In genomic region chr10:50470345-50470744, GRCh38 we compare ENCODE assay signal across 8 cellular contexts.
DNase-seq lines count a peak whose midpoint lies in the region; ATAC-seq, FAIRE-seq and TF ChIP-seq lines count a peak whose summit lies in the region.

No MANE protein-coding gene starts in this region.

- no peak overlapping the region for H3K27ac ChIP-seq in WERI-Rb-1

- no peak overlapping the region; the same call in 1 of the 2 replicates for H2AFZ ChIP-seq in Loucy (ENCODE audit: low read length)

- peaks cover 56% of the 10 kb centered on the region for H3K4me1 ChIP-seq in Loucy (ENCODE audit: insufficient read depth, low read length, poor library complexity, severe bottlenecking)

- no peaks in the 10 kb centered on the region for H3F3A ChIP-seq in Loucy (ENCODE audit: low read depth)

- H3K9me2 ChIP-seq in Loucy (replicated peaks; ENCODE audit: low read depth, low read length), result no peaks in the 10 kb centered on the region

- ATAC-seq in GM21723 (IDR thresholded peaks at IDR 0.05; ENCODE audit: unreplicated experiment), result peak; percentile 70

- H3K27me3 ChIP-seq in Loucy (ENCODE audit: insufficient read depth, low read length, poor library complexity, severe bottlenecking) (no peaks in the 10 kb centered on the region), WERI-Rb-1 (ENCODE audit: insufficient read depth, low read depth, severe bottlenecking) (no peaks in the 10 kb centered on the region)

- H3K36me3 ChIP-seq in Loucy (ENCODE audit: insufficient read depth, low read length), result no peaks in the 10 kb centered on the region
- no peaks in the 10 kb centered on the region for H3K36me3 ChIP-seq in WERI-Rb-1

- no peaks in the 10 kb centered on the region for H3K79me2 ChIP-seq in Loucy (ENCODE audit: insufficient read depth, low read length)

- no peak for TF ChIP-seq CTCF in Loucy (conservative IDR thresholded peaks at IDR 0.05; ENCODE audit: low read length)
- TF ChIP-seq CTCF in WERI-Rb-1 (IDR thresholded peaks at IDR 0.05; ENCODE audit: low read depth, low read length), result no peak

- H3K4me2 ChIP-seq in Loucy (ENCODE audit: low read depth, low read length, poor library complexity, severe bottlenecking), result peak overlapping the region; percentile 73

- H3K9ac ChIP-seq in Loucy (ENCODE audit: low read depth, low read length, poor library complexity, severe bottlenecking), result peak overlapping the region; percentile 23

- peak; percentile 86 for FAIRE-seq in GM12892 (lab: Jason Lieb, UNC)

- no peaks in the 10 kb centered on the region for H3K9me3 ChIP-seq in Loucy (ENCODE audit: insufficient read depth, low read depth, low read length)
- H3K9me3 ChIP-seq in WERI-Rb-1 (ENCODE audit: severe bottlenecking), result no peaks in the 10 kb centered on the region

- H3K4me3 ChIP-seq in Loucy (ENCODE audit: low read length, poor library complexity, severe bottlenecking) (peak overlapping the region; percentile 54), WERI-Rb-1 (ENCODE audit: low read depth, low read length) (no peak overlapping the region)

- DNase-seq in GM12892 (ENCODE audit: insufficient read length) (no peak), left kidney (ENCODE audit: low read depth, low spot score) (peak; percentile 28), WERI-Rb-1 (no peak), middle frontal gyrus (ENCODE audit: extremely low spot score, low spot score) (no peak)
- DNase-seq in stimulated activated CD4-positive, alpha-beta T cell treated with anti-CD3 and anti-CD28 coated beads, Interleukin-4, amount 100 ng/mL, for 24 hours, result no peak
- no peak for DNase-seq in stimulated activated CD4-positive, alpha-beta T cell treated with anti-CD3 and anti-CD28 coated beads, Interleukin-2, amount 100 ng/mL, for 24 hours

- no peak for TF ChIP-seq POLR2A in GM12892 (IDR thresholded peaks at IDR 0.05; ENCODE audit: low read depth, low read length)

- H4K20me1 ChIP-seq in Loucy (ENCODE audit: insufficient read depth, low read length, poor library complexity, severe bottlenecking), result no peaks in the 10 kb centered on the region
